In the genomic region with DNA sequence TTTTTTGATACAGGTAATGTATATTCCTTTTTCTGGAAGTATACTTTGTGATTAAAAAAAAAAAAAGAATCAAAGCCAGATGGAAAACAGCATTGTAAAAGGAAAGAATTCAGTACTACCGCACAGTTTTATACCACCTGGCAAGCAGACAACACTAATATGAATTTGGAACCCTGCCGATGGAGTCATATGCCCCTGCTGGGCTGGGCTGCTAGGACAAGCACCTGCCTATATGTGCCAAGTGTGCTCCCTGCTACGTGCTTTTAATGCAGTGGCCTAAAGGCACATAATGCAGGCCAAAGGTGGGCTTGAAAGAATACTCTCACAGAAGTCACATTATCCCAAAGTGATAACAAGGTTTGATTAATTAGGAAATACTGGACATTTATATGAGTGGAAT, we compare ENCODE assay signal across 10 cellular contexts. TPM values are rescaled to one million over a fixed set of nuclear protein-coding genes. Genes with fewer than 3 reads are reported as not detected.
DNase-seq lines count a peak whose midpoint lies in the region; ATAC-seq and TF ChIP-seq lines count a peak whose summit lies in the region.
"Had no signal": no experiment of that assay in that cellular context is flagged by ENCODE, and none has a peak within 500 bp of the region (broad histone marks: within the 10 kb centered on the region; RNA-seq: fewer than 3 reads in every experiment).

No MANE protein-coding gene starts in this region.

- H3K4me3 Mint-ChIP-seq in WTC11, result no peak overlapping the region; the same call in 1 of the 2 replicates
- H3K4me3 Mint-ChIP-seq in T-helper 2 cell treated with Interferon-gamma antibody and Interleukin-4, amounts not matched to agents 5 μg/mL and 100 μg/mL, for 36 hours, result no peak overlapping the region

- peaks cover 20% of the 10 kb centered on the region for H3K4me1 Mint-ChIP-seq in WTC11
- peaks cover 2% of the 10 kb centered on the region for H3K4me1 Mint-ChIP-seq in T-helper 2 cell treated with Interferon-gamma antibody and Interleukin-4, amounts not matched to agents 5 μg/mL and 100 μg/mL, for 36 hours (ENCODE audit: low read depth)

- ATAC-seq in HG02763 (IDR thresholded peaks at IDR 0.05; ENCODE audit: unreplicated experiment) (no peak), WTC11 (no peak)

- H3K27me3 Mint-ChIP-seq in WTC11 (ENCODE audit: low read depth), result no peaks in the 10 kb centered on the region
- peaks cover 2% of the 10 kb centered on the region for H3K27me3 Mint-ChIP-seq in T-helper 2 cell treated with Interferon-gamma antibody and Interleukin-4, amounts not matched to agents 5 μg/mL and 100 μg/mL, for 36 hours (ENCODE audit: low read depth)

- H3K9me3 Mint-ChIP-seq in WTC11, result peaks cover 6% of the 10 kb centered on the region; the same call in 1 of the 2 replicates
- H3K9me3 Mint-ChIP-seq in T-helper 2 cell treated with Interferon-gamma antibody and Interleukin-4, amounts not matched to agents 5 μg/mL and 100 μg/mL, for 36 hours, result no peaks in the 10 kb centered on the region

- H3K36me3 ChIP-seq in H7 (replicated peaks; ENCODE audit: control insufficient read depth, insufficient read depth, low read length), result no peaks in the 10 kb centered on the region
- H3K36me3 ChIP-seq in brain microvascular endothelial cell (replicated peaks), result no peaks in the 10 kb centered on the region

- peak; percentile 25 for DNase-seq in H7
- peak; percentile 28 for DNase-seq in NCI-H2107 (lab: John Stamatoyannopoulos, UW)
- DNase-seq in brain microvascular endothelial cell, result no peak
- DNase-seq in renal cortical epithelial cell (ENCODE audit: low read depth), result peak; percentile 4
- DNase-seq in NOMO-1 treated with DMSO at 0.1 percent for 48 hours (lab: John Stamatoyannopoulos, UW; ENCODE audit: unreplicated experiment), result no peak
- no peak for DNase-seq in WTC11 (ENCODE audit: low spot score)
- DNase-seq in T-helper 2 cell treated with Interferon-gamma antibody and Interleukin-4, amounts not matched to agents 5 μg/mL and 100 μg/mL, for 36 hours (ENCODE audit: low spot score), result no peak
- DNase-seq: NCI-H82 had no signal

- H3K27me3 ChIP-seq in H7 (ENCODE audit: control insufficient read depth, insufficient read depth, low read length), result no peaks in the 10 kb centered on the region
- H3K27me3 ChIP-seq in brain microvascular endothelial cell (replicated peaks), result no peaks in the 10 kb centered on the region

- H3K36me3 Mint-ChIP-seq in WTC11, result peaks cover 3% of the 10 kb centered on the region; the same call in 1 of the 2 replicates
- H3K36me3 Mint-ChIP-seq in T-helper 2 cell treated with Interferon-gamma antibody and Interleukin-4, amounts not matched to agents 5 μg/mL and 100 μg/mL, for 36 hours (ENCODE audit: low read depth), result no peaks in the 10 kb centered on the region

- POLR2A ChIA-PET in WTC11 (lab: Charles Lee), result no interaction called here

- no peak overlapping the region for H3K27ac Mint-ChIP-seq in WTC11
- no peak overlapping the region for H3K27ac Mint-ChIP-seq in T-helper 2 cell treated with Interferon-gamma antibody and Interleukin-4, amounts not matched to agents 5 μg/mL and 100 μg/mL, for 36 hours

- in situ Hi-C loops in brain microvascular endothelial cell (cut with HindIII; ENCODE audit: low pct_ligation_motif_present, low sequenced_read_pairs), result no loop called here

- TF ChIP-seq CTCF in brain microvascular endothelial cell (IDR thresholded peaks at IDR 0.05; ENCODE audit: low read depth, low read length, missing control alignments) (peak; percentile 9), WTC11 (IDR thresholded peaks at IDR 0.05) (no peak)

- CTCF ChIA-PET in WTC11 (lab: Charles Lee), result no interaction called here

- H3K4me3 ChIP-seq in H7 (ENCODE audit: insufficient read depth, low read depth, low read length), result no peak overlapping the region
- no peak overlapping the region for H3K4me3 ChIP-seq in brain microvascular endothelial cell (ENCODE audit: low read depth, low read length)
- H3K4me3 ChIP-seq: coronary artery had no signal

- H3K27ac ChIP-seq in brain microvascular endothelial cell, result no peak overlapping the region
- H3K27ac ChIP-seq: coronary artery had no signal

TF ChIP-seq in WTC11, 78 proteins besides CTCF, POLR2A, EP300 and RAD21:
- TF ChIP-seq, protein P1, sequence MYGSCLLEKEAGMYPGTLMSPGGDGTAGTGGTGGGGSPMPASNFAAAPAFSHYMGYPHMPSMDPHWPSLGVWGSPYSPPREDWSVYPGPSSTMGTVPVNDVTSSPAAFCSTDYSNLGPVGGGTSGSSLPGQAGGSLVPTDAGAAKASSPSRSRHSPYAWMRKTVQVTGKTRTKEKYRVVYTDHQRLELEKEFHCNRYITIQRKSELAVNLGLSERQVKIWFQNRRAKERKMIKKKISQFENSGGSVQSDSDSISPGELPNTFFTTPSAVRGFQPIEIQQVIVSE (CRISPR knock-in tag; IDR thresholded peaks at IDR 0.05; ENCODE audit: borderline replicate concordance), result no peak
- TF ChIP-seq, protein P2, sequence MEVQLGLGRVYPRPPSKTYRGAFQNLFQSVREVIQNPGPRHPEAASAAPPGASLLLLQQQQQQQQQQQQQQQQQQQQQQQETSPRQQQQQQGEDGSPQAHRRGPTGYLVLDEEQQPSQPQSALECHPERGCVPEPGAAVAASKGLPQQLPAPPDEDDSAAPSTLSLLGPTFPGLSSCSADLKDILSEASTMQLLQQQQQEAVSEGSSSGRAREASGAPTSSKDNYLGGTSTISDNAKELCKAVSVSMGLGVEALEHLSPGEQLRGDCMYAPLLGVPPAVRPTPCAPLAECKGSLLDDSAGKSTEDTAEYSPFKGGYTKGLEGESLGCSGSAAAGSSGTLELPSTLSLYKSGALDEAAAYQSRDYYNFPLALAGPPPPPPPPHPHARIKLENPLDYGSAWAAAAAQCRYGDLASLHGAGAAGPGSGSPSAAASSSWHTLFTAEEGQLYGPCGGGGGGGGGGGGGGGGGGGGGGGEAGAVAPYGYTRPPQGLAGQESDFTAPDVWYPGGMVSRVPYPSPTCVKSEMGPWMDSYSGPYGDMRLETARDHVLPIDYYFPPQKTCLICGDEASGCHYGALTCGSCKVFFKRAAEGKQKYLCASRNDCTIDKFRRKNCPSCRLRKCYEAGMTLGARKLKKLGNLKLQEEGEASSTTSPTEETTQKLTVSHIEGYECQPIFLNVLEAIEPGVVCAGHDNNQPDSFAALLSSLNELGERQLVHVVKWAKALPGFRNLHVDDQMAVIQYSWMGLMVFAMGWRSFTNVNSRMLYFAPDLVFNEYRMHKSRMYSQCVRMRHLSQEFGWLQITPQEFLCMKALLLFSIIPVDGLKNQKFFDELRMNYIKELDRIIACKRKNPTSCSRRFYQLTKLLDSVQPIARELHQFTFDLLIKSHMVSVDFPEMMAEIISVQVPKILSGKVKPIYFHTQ (CRISPR knock-in tag; IDR thresholded peaks at IDR 0.05), result no peak
- TF ChIP-seq, protein P3, sequence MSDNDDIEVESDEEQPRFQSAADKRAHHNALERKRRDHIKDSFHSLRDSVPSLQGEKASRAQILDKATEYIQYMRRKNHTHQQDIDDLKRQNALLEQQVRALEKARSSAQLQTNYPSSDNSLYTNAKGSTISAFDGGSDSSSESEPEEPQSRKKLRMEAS (CRISPR knock-in tag; IDR thresholded peaks at IDR 0.05), result no peak

RNA-seq across cellular contexts. Expression of a gene that starts 29.8 kb away (rescaled TPM):
- 71.0 and 99.9 TPM in 2 replicates for total RNA-seq in H7 (2014; rRNA removed; shearing (Covaris generic))
- 46.5 and 92.2 TPM in 2 replicates for total RNA-seq in renal cortical epithelial cell
- 108 to 115 TPM (median 111 TPM) in 3 replicates for total RNA-seq in WTC11 (2021)

Comparison
In these comparisons a context has a peak if more than half of its experiments do, and no peak if none do; other contexts are left out.
1. DNase-seq: peak in H7 (single experiment), NCI-H2107 (single experiment) and renal cortical epithelial cell (single experiment); none in brain microvascular endothelial cell (single experiment), NOMO-1 treated with DMSO at 0.1 percent for 48 hours (single experiment), WTC11 (single experiment) and T-helper 2 cell treated with Interferon-gamma antibody and Interleukin-4, amounts not matched to agents 5 μg/mL and 100 μg/mL, for 36 hours (single experiment).